Comparison of ENCODE assay signal across 24 cellular contexts in genomic region chr14:101511620-101512395, GRCh38. TPM values are rescaled to one million over a fixed set of nuclear protein-coding genes. Genes with fewer than 3 reads are reported as not detected.
DNase-seq lines count a peak whose midpoint lies in the region; ATAC-seq and TF ChIP-seq lines count a peak whose summit lies in the region.
"Had no signal": no experiment of that assay in that cellular context is flagged by ENCODE, and none has a peak within 500 bp of the region (broad histone marks: within the 10 kb centered on the region; RNA-seq: fewer than 3 reads in every experiment).

No MANE protein-coding gene starts in this region.

- H3K27me3 ChIP-seq in left ventricle myocardium inferior (ENCODE audit: low read depth) (no peaks in the 10 kb centered on the region), testis (no peaks in the 10 kb centered on the region)

- H3K4me3 ChIP-seq in left ventricle myocardium inferior (no peak overlapping the region), mucosa of descending colon (no peak overlapping the region), testis (no peak overlapping the region)
- H3K4me3 ChIP-seq: GM23248 had no signal

- H3K9me3 ChIP-seq in left ventricle myocardium inferior (replicated peaks), result peaks cover 6% of the 10 kb centered on the region
- no peaks in the 10 kb centered on the region for H3K9me3 ChIP-seq in mucosa of descending colon
- H3K9me3 ChIP-seq in testis, result no peaks in the 10 kb centered on the region

- H3K36me3 ChIP-seq in left ventricle myocardium inferior, result no peaks in the 10 kb centered on the region
- H3K36me3 ChIP-seq in mucosa of descending colon (ENCODE audit: low read depth), result no peaks in the 10 kb centered on the region
- H3K36me3 ChIP-seq in testis (ENCODE audit: low read depth, missing control alignments), result no peaks in the 10 kb centered on the region

- H3K4me1 ChIP-seq in left ventricle myocardium inferior (no peaks in the 10 kb centered on the region), mucosa of descending colon (ENCODE audit: low read depth) (no peaks in the 10 kb centered on the region), testis (peaks cover 6% of the 10 kb centered on the region)

- DNase-seq in left ventricle myocardium superior (peak; percentile 28), left ventricle myocardium inferior (no peak), fibroblast of peridontal ligament (ENCODE audit: extremely low read depth) (peak; percentile 14), mucosa of descending colon (peak in 2 of 3 donors; percentile 5 to 33), testis (peak; percentile 72), NCI-H748 treated with DMSO at 0.1 percent for 48 hours (lab: John Stamatoyannopoulos, UW) (no peak)
- DNase-seq: CD4-positive, alpha-beta T cell; GM23248; H9; NCI-H1048; NCI-H1417 treated with DMSO at 0.1 percent for 48 hours; NCI-H1694 treated with DMSO at 0.1 percent for 48 hours; NCI-H2081; NCI-H2227 treated with DMSO at 0.1 percent for 48 hours; NCI-H526 treated with DMSO at 0.1 percent for 48 hours; SHP77 treated with DMSO at 0.1 percent for 48 hours had no signal

- H3K27ac ChIP-seq in left ventricle myocardium inferior (replicated peaks) (no peak overlapping the region), testis (no peak overlapping the region)
- H3K27ac ChIP-seq: GM23248, RWPE1 had no signal

- ATAC-seq in left ventricle myocardium superior, result no peak
- no peak for ATAC-seq in mucosa of descending colon
- ATAC-seq in HG03039 (IDR thresholded peaks at IDR 0.05; ENCODE audit: unreplicated experiment), result no peak
- no peak for ATAC-seq in GM18909 (IDR thresholded peaks at IDR 0.05; ENCODE audit: poor library complexity, unreplicated experiment)
- ATAC-seq: Panc1 had no signal

- WGBS in testis, 2 donors, result 62 to 68% methylated on average over 12 to 21 of the region's 21 CpGs

- TF ChIP-seq POLR2A in testis (IDR thresholded peaks at IDR 0.05), result no peak

- intact Hi-C loops in left ventricle myocardium superior (cut with micrococcal nuclease) (no loop called here), left ventricle myocardium inferior (cut with micrococcal nuclease) (no loop called here), mucosa of descending colon (cut with DNase I, micrococcal nuclease) (no loop called here), testis (cut with DNase I; ENCODE audit: low total_unique reads) (no loop called here)

- TF ChIP-seq CTCF in left ventricle myocardium inferior (IDR thresholded peaks at IDR 0.05; ENCODE audit: borderline replicate concordance), result no peak
- TF ChIP-seq CTCF in mucosa of descending colon (IDR thresholded peaks at IDR 0.05), result no peak
- no peak for TF ChIP-seq CTCF in testis (IDR thresholded peaks at IDR 0.05)

RNA-seq across cellular contexts. Expression of gene DIO3, which starts 49.5 kb away (rescaled TPM):
- 0.15 TPM for total RNA-seq in left ventricle myocardium superior
- not detected for total RNA-seq in left ventricle myocardium inferior
- total RNA-seq in mucosa of descending colon, result 1 to 10 TPM; 1.8 to 2.5 (median 1.9) TPM
- total RNA-seq in testis, result 1 to 10 TPM; 2.4 to 4.6 TPM
- polyA plus RNA-seq in testis (ENCODE audit: insufficient read depth, low read depth, low replicate concordance), result 2.3 TPM
- total RNA-seq: A172; CD4-positive, alpha-beta T cell; GM23248; H9; NCI-H460; OCI-LY7 had no signal
- polyA plus RNA-seq: BJ, GM23248 had no signal

Comparison
In these comparisons a context has a peak if more than half of its experiments do, and no peak if none do; other contexts are left out.
1. DNase-seq: peak in left ventricle myocardium superior (single experiment), fibroblast of peridontal ligament (single experiment), mucosa of descending colon (2 of 3) and testis (single experiment); none in left ventricle myocardium inferior (single experiment) and NCI-H748 treated with DMSO at 0.1 percent for 48 hours (single experiment).